Comparison of ENCODE assay signal across 10 cellular contexts in the genomic region with DNA sequence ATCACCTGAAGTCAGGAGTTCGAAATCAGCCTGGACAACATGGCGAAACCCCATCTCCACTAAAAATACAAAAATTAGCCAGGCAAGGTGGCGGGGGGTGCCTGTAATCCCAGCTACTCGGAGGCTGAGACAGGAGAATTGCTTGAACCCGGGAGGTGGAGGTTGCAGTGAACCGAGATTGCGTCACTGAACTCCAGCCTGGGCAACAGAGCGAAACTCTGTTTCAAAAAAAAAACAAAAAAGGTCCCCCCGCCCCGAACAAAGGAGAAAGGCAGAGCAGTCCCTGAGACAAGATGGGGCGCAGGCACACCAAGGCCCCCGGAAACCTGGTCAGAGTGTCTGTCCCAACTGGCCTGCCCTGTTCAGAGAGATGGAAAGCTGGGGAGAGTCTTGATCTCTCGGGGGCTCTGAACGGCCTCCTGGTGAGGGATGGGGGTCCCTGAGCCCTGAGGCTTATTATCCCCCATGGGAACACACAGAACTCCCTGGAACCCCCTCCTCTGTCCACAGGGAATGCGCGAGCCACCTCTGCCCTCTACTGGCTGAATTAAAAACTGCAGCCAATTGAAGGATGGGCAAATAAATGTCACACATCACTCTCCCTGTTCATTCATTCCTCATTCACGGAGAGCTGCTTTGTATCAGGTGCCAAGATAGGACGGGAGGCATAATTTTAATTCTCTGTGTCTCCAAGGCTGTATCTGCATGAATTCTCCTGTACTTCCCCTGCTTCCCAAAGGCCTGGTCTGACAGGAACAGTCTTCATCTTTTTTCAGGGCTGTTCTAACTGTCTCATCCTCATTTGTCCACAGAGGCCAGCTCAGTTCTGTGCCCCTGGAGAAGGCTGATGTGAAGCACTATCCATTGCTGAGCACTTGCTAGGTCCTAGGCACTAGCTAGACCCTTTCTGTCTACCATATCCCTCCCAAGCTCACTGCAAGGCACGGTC. TPM values are rescaled to one million over a fixed set of nuclear protein-coding genes. Genes with fewer than 3 reads are reported as not detected.
DNase-seq lines count a peak whose midpoint lies in the region; ATAC-seq, FAIRE-seq and TF ChIP-seq lines count a peak whose summit lies in the region.
"Had no signal": no experiment of that assay in that cellular context is flagged by ENCODE, and none has a peak within 500 bp of the region (broad histone marks: within the 10 kb centered on the region; RNA-seq: fewer than 3 reads in every experiment).

No MANE protein-coding gene starts in this region.

- peak overlapping the region; percentile 46 for H3K4me3 ChIP-seq in OCI-LY3 (ENCODE audit: low read length)
- H3K4me3 ChIP-seq in brain microvascular endothelial cell (ENCODE audit: low read depth, low read length) = no peak overlapping the region
- H3K4me3 ChIP-seq in left lung = no peak overlapping the region
- H3K4me3 ChIP-seq in tibial artery = no peak overlapping the region

- no peak overlapping the region for H3K27ac ChIP-seq in OCI-LY3 (ENCODE audit: low read length)
- H3K27ac ChIP-seq in brain microvascular endothelial cell = no peak overlapping the region
- no peak overlapping the region for H3K27ac ChIP-seq in left lung
- no peak overlapping the region for H3K27ac ChIP-seq in tibial artery

- intact Hi-C loops in left lung (cut with DNase I) = no loop called here
- intact Hi-C loops in tibial artery (cut with DNase I; ENCODE audit: low total_unique reads) = no loop called here

- no peaks in the 10 kb centered on the region for H4K20me1 ChIP-seq in OCI-LY3 (ENCODE audit: insufficient read depth, low read length)

- ATAC-seq in left lung = peak; percentile 76
- ATAC-seq in HG03469 (IDR thresholded peaks at IDR 0.05; ENCODE audit: unreplicated experiment) = no peak

- DNase-seq in Ammon's horn (ENCODE audit: low spot score) (peak; percentile 16), GM18507 (ENCODE audit: extremely low spot score, insufficient read length, low read depth) (no peak), brain microvascular endothelial cell (peak; percentile 27), left lung (no peak), tibial artery (no peak), NCI-H524 treated with DMSO at 0.1 percent for 48 hours (lab: John Stamatoyannopoulos, UW) (no peak)

- no peak overlapping the region for H3K9ac ChIP-seq in OCI-LY3 (ENCODE audit: low read length)

- H3K9me3 ChIP-seq in OCI-LY3 (ENCODE audit: insufficient read depth, low read length) (no peaks in the 10 kb centered on the region), left lung (no peaks in the 10 kb centered on the region), tibial artery (no peaks in the 10 kb centered on the region)

- H3K79me2 ChIP-seq in OCI-LY3 (ENCODE audit: low read length) = no peaks in the 10 kb centered on the region

- FAIRE-seq in GM18507 (lab: Jason Lieb, UNC) = peak; percentile 38
- FAIRE-seq: frontal cortex had no signal

- TF ChIP-seq CTCF in OCI-LY3 (IDR thresholded peaks at IDR 0.05; ENCODE audit: low read depth, low read length) (peak; percentile 72), brain microvascular endothelial cell (IDR thresholded peaks at IDR 0.05; ENCODE audit: low read depth, low read length, missing control alignments) (peak; percentile 91), left lung (IDR thresholded peaks at IDR 0.05) (peak; percentile 73 to 87), tibial artery (IDR thresholded peaks at IDR 0.05) (peak; percentile 51 to 65)

- peak overlapping the region; percentile 40; the same call in 1 of the 2 replicates for H3K4me2 ChIP-seq in OCI-LY3 (ENCODE audit: low read length)

- H3K4me1 ChIP-seq in OCI-LY3 (ENCODE audit: low read length) = no peaks in the 10 kb centered on the region
- H3K4me1 ChIP-seq in left lung = peaks cover 0 to 11% of the 10 kb centered on the region in 2 donors
- H3K4me1 ChIP-seq in tibial artery = no peaks in the 10 kb centered on the region

- in situ Hi-C loops in brain microvascular endothelial cell (cut with HindIII; ENCODE audit: low pct_ligation_motif_present, low sequenced_read_pairs) = no loop called here

- H2AFZ ChIP-seq in OCI-LY3 (ENCODE audit: low read depth, low read length) = no peak overlapping the region

- H3K27me3 ChIP-seq in OCI-LY3 (ENCODE audit: low read depth, low read length) (no peaks in the 10 kb centered on the region; the same call in 1 of the 2 replicates), brain microvascular endothelial cell (replicated peaks) (no peaks in the 10 kb centered on the region), left lung (no peaks in the 10 kb centered on the region), tibial artery (peaks cover 0 to 14% of the 10 kb centered on the region in 2 donors)

- no peaks in the 10 kb centered on the region for H3K36me3 ChIP-seq in OCI-LY3 (replicated peaks; ENCODE audit: low read depth, low read length)
- no peaks in the 10 kb centered on the region for H3K36me3 ChIP-seq in brain microvascular endothelial cell (replicated peaks)
- H3K36me3 ChIP-seq in left lung = no peaks in the 10 kb centered on the region
- H3K36me3 ChIP-seq in tibial artery = no peaks in the 10 kb centered on the region

RNA-seq across cellular contexts. Expression of gene MAT1A, which starts 28.9 kb away (rescaled TPM):
- under 1 TPM; 0.38 to 0.76 TPM for total RNA-seq in left lung
- total RNA-seq: urinary bladder had no signal

RNA-seq across cellular contexts. Expression of gene ANXA11, which starts 55.2 kb away (rescaled TPM):
- total RNA-seq in left lung = 100 to 1,000 TPM; 281 to 298 TPM

Comparison
In these comparisons a context has a peak if more than half of its experiments do, and no peak if none do; other contexts are left out.
1. DNase-seq: peak in Ammon's horn (single experiment) and brain microvascular endothelial cell (single experiment); none in GM18507 (single experiment), left lung (0 of 2), tibial artery (0 of 2) and NCI-H524 treated with DMSO at 0.1 percent for 48 hours (single experiment).
2. Peak in every context shown above with its lines, with median percentiles within 50 percentile points of each other: CTCF ChIP-seq.